10 cellular contexts compared by ENCODE assay signal in genomic region chr9:88303785-88304495, GRCh38.
DNase-seq lines count a peak whose midpoint lies in the region; ATAC-seq and TF ChIP-seq lines count a peak whose summit lies in the region.
"Had no signal": no experiment of that assay in that cellular context is flagged by ENCODE, and none has a peak within 500 bp of the region (broad histone marks: within the 10 kb centered on the region; RNA-seq: fewer than 3 reads in every experiment).

No MANE protein-coding gene starts in this region.

- H3K27ac ChIP-seq in MM.1S (ENCODE audit: low read length): no peak overlapping the region
- H3K27ac ChIP-seq: C4-2B, SK-N-MC had no signal

- no peak overlapping the region for H2AFZ ChIP-seq in MM.1S (ENCODE audit: low read length)

- H3K4me3 ChIP-seq in MM.1S (ENCODE audit: low read length): no peak overlapping the region
- H3K4me3 ChIP-seq: SK-N-MC had no signal

- no peak overlapping the region for H3K4me2 ChIP-seq in MM.1S (ENCODE audit: low read depth, low read length)

- H3K9me3 Mint-ChIP-seq in activated naive CD4-positive, alpha-beta T cell treated with anti-CD3 and anti-CD28 coated beads, Interleukin-2, amount 50 U/mL, for 72 hours: peaks cover 0 to 11% of the 10 kb centered on the region in 2 donors
- H3K9me3 Mint-ChIP-seq in stimulated activated naive B cell treated with anti-CD40 and anti-IgM and Interleukin-4, amounts not matched to agents 10 μg/mL and 1 μg/mL and 100 μg/mL, for 72 hours: peaks cover 0 to 4% of the 10 kb centered on the region in 2 donors

- no peak overlapping the region for H3K9ac ChIP-seq in MM.1S (ENCODE audit: low read length)

- peaks cover 0 to 5% of the 10 kb centered on the region in 2 donors for H3K27me3 Mint-ChIP-seq in stimulated activated naive B cell treated with anti-CD40 and anti-IgM and Interleukin-4, amounts not matched to agents 10 μg/mL and 1 μg/mL and 100 μg/mL, for 72 hours

- TF ChIP-seq CTCF in MM.1S (IDR thresholded peaks at IDR 0.05; ENCODE audit: low read length): no peak

- no peaks in the 10 kb centered on the region for H3F3A ChIP-seq in MM.1S (ENCODE audit: insufficient read depth, low read length)

- peaks cover 35 to 52% of the 10 kb centered on the region in 2 donors for H3K4me1 Mint-ChIP-seq in stimulated activated naive B cell treated with anti-CD40 and anti-IgM and Interleukin-4, amounts not matched to agents 10 μg/mL and 1 μg/mL and 100 μg/mL, for 72 hours

- peak overlapping the region in 1 of 2 donors; percentile 75 for H3K27ac Mint-ChIP-seq in activated naive CD4-positive, alpha-beta T cell treated with anti-CD3 and anti-CD28 coated beads, Interleukin-2, amount 50 U/mL, for 72 hours
- H3K27ac Mint-ChIP-seq in stimulated activated naive B cell treated with anti-CD40 and anti-IgM and Interleukin-4, amounts not matched to agents 10 μg/mL and 1 μg/mL and 100 μg/mL, for 72 hours: peak overlapping the region; percentile 85

- no peaks in the 10 kb centered on the region for H3K27me3 ChIP-seq in MM.1S (replicated peaks; ENCODE audit: insufficient read depth, low read length)

- H3K36me3 Mint-ChIP-seq in activated naive CD4-positive, alpha-beta T cell treated with anti-CD3 and anti-CD28 coated beads, Interleukin-2, amount 50 U/mL, for 72 hours: peaks cover 2 to 9% of the 10 kb centered on the region in 2 donors
- H3K36me3 Mint-ChIP-seq in stimulated activated naive B cell treated with anti-CD40 and anti-IgM and Interleukin-4, amounts not matched to agents 10 μg/mL and 1 μg/mL and 100 μg/mL, for 72 hours: peaks cover 0 to 4% of the 10 kb centered on the region in 2 donors

- H3K4me1 ChIP-seq in MM.1S (ENCODE audit: low read length): no peaks in the 10 kb centered on the region

- H3K79me2 ChIP-seq in MM.1S (ENCODE audit: low read length): no peaks in the 10 kb centered on the region

- ATAC-seq in HG03196 (IDR thresholded peaks at IDR 0.05; ENCODE audit: unreplicated experiment): peak; percentile 81
- ATAC-seq in activated naive CD4-positive, alpha-beta T cell treated with anti-CD3 and anti-CD28 coated beads, Interleukin-2, amount 50 U/mL, for 72 hours: peak; percentile 96 to 97
- peak; percentile 90 to 91 for ATAC-seq in stimulated activated naive B cell treated with anti-CD40 and anti-IgM and Interleukin-4, amounts not matched to agents 10 μg/mL and 1 μg/mL and 100 μg/mL, for 72 hours (replicated peaks)

- peak; percentile 31 for DNase-seq in activated T-cell treated with anti-CD3 and anti-CD28 coated beads for 24 hours (ENCODE audit: low read depth)
- DNase-seq in activated T-cell treated with anti-CD3 and anti-CD28 coated beads, Interleukin-2, amount 50 U/mL, for 1 hour: no peak
- peak; percentile 45 to 63 for DNase-seq in activated naive CD4-positive, alpha-beta T cell treated with anti-CD3 and anti-CD28 coated beads, Interleukin-2, amount 50 U/mL, for 72 hours (ENCODE audit: low spot score in 2 of 2)
- peak; percentile 71 for DNase-seq in stimulated activated naive B cell treated with anti-CD40 and anti-IgM and Interleukin-4, amounts not matched to agents 10 μg/mL and 1 μg/mL and 100 μg/mL, for 72 hours
- no peak for DNase-seq in DMS53 treated with DMSO at 0.1 percent for 48 hours (lab: John Stamatoyannopoulos, UW; ENCODE audit: unreplicated experiment)
- no peak for DNase-seq in NCI-H69 (lab: John Stamatoyannopoulos, UW)
- DNase-seq in MM.1S: no peak

- peak overlapping the region; percentile 11 to 31 for H3K4me3 Mint-ChIP-seq in stimulated activated naive B cell treated with anti-CD40 and anti-IgM and Interleukin-4, amounts not matched to agents 10 μg/mL and 1 μg/mL and 100 μg/mL, for 72 hours

- no peaks in the 10 kb centered on the region for H3K36me3 ChIP-seq in MM.1S (replicated peaks; ENCODE audit: insufficient read depth, low read length)

- H3K9me2 ChIP-seq in MM.1S (replicated peaks; ENCODE audit: insufficient read depth, low read length): no peaks in the 10 kb centered on the region

- H4K20me1 ChIP-seq in MM.1S (ENCODE audit: insufficient read depth, low read length): no peaks in the 10 kb centered on the region

- no peaks in the 10 kb centered on the region for H3K9me3 ChIP-seq in MM.1S (replicated peaks; ENCODE audit: insufficient read depth, low read length)

Comparison
In these comparisons a context has a peak if more than half of its experiments do, and no peak if none do; other contexts are left out.
1. DNase-seq: peak in activated T-cell treated with anti-CD3 and anti-CD28 coated beads for 24 hours (single experiment), activated naive CD4-positive, alpha-beta T cell treated with anti-CD3 and anti-CD28 coated beads, Interleukin-2, amount 50 U/mL, for 72 hours (2 of 2) and stimulated activated naive B cell treated with anti-CD40 and anti-IgM and Interleukin-4, amounts not matched to agents 10 μg/mL and 1 μg/mL and 100 μg/mL, for 72 hours (single experiment); none in activated T-cell treated with anti-CD3 and anti-CD28 coated beads, Interleukin-2, amount 50 U/mL, for 1 hour (single experiment), DMS53 treated with DMSO at 0.1 percent for 48 hours (single experiment), NCI-H69 (single experiment) and MM.1S (single experiment).
2. Peak in every context shown above with its lines, with median percentiles within 50 percentile points of each other: ATAC-seq.